In the genomic region with DNA sequence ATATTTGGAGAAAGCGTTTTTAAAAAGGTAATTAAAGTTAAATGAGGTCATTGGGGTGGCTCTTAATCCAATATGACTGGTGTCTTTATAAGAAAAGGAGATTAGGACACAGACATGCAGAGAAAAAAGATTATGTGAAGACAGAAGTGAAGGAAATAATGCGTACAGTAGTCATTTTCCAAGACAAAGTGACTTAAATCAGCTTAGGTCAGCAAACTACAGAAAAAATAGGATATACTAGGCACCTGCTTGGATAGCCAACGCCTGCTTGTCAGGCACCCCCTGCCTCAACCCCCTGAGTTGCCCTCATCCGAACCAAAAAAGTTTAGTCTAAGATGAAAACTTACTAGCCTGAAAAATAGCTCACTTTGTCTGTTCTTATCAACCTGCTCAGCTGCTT, we compare ENCODE assay signal across 33 cellular contexts. TPM values are rescaled to one million over a fixed set of nuclear protein-coding genes. Genes with fewer than 3 reads are reported as not detected.
"Had no signal": no experiment of that assay in that cellular context is flagged by ENCODE, and none has a peak within 500 bp of the region (broad histone marks: within the 10 kb centered on the region; RNA-seq: fewer than 3 reads in every experiment).

No MANE protein-coding gene starts in this region.

- DNase-seq: naive thymus-derived CD8-positive, alpha-beta T cell; nephron progenitor cell; nucleus accumbens; ovary; posterior cingulate gyrus; psoas muscle; right cardiac atrium; spleen; stimulated activated CD4-positive, alpha-beta T cell treated with anti-CD3 and anti-CD28 coated beads, Interleukin-12 subunit alpha, Interleukin-12 subunit beta, amount 100 ng/mL, for 4 hours; stimulated activated CD4-positive, alpha-beta T cell treated with anti-CD3 and anti-CD28 coated beads, Interleukin-1b, Interleukin-23, amount 100 ng/mL, for 48 hours; stimulated activated CD4-positive, alpha-beta T cell treated with anti-CD3 and anti-CD28 coated beads, Interleukin-4, amount 100 ng/mL, for 1 hour; stimulated activated CD4-positive, alpha-beta T cell treated with anti-CD3 and anti-CD28 coated beads, Interleukin-4, amount 100 ng/mL, for 4 hours; stimulated activated CD8-positive, alpha-beta memory T cell treated with anti-CD3 and anti-CD28 coated beads, Interleukin-4, amount 100 ng/mL, for 48 hours; stimulated activated naive CD4-positive, alpha-beta T cell; stimulated activated naive CD8-positive, alpha-beta T cell treated with anti-CD3 and anti-CD28 coated beads, Interleukin-15, amount 100 ng/mL, for 72 hours; stimulated activated naive CD8-positive, alpha-beta T cell treated with anti-CD3 and anti-CD28 coated beads, Interleukin-15, Interleukin-2, amounts not matched to agents 100 U/mL and 50 U/mL, for 24 hours; substantia nigra; testis; tibial artery; transverse colon; upper lobe of right lung; uterus had no signal

- H3K9me3 Mint-ChIP-seq: type B pancreatic cell had no signal

- H3K27ac ChIP-seq: neutrophil, ovary, parathyroid adenoma, psoas muscle, skin epidermis, spleen, suprapubic skin, testis, tibial artery, transverse colon, upper lobe of right lung, uterus had no signal

- H3K27me3 Mint-ChIP-seq: natural killer cell treated with Interleukin-12 subunit alpha and Interleukin-12 subunit beta and Interleukin-15 and Interleukin-18, amount 100 ng/mL, for 72 hours; stimulated activated memory B cell treated with anti-CD40 and anti-IgM and Interleukin-4, amounts not matched to agents 10 μg/mL and 1 μg/mL and 100 μg/mL, for 72 hours; stimulated activated naive CD8-positive, alpha-beta T cell treated with anti-CD3 and anti-CD28 coated beads, Interleukin-15, amount 100 ng/mL, for 72 hours; type B pancreatic cell had no signal

- ATAC-seq: naive thymus-derived CD8-positive, alpha-beta T cell; natural killer cell treated with Interleukin-12 subunit alpha and Interleukin-12 subunit beta and Interleukin-15 and Interleukin-18, amount 100 ng/mL, for 72 hours; psoas muscle; right cardiac atrium; sciatic nerve; stimulated activated memory B cell treated with anti-CD40 and anti-IgM and Interleukin-4, amounts not matched to agents 10 μg/mL and 1 μg/mL and 100 μg/mL, for 72 hours; stimulated activated naive CD8-positive, alpha-beta T cell treated with anti-CD3 and anti-CD28 coated beads, Interleukin-15, amount 100 ng/mL, for 72 hours; stimulated activated naive CD8-positive, alpha-beta T cell treated with anti-CD3 and anti-CD28 coated beads, Interleukin-15, Interleukin-2, amounts not matched to agents 100 U/mL and 50 U/mL, for 24 hours; upper lobe of right lung had no signal

- H3K9ac ChIP-seq: parathyroid adenoma had no signal

- H3K36me3 ChIP-seq: neutrophil, ovary, spleen, suprapubic skin, tibial artery, transverse colon, upper lobe of right lung, uterus had no signal

- H3K27ac Mint-ChIP-seq: naive thymus-derived CD8-positive, alpha-beta T cell; natural killer cell treated with Interleukin-12 subunit alpha and Interleukin-12 subunit beta and Interleukin-15 and Interleukin-18, amount 100 ng/mL, for 72 hours; nephron progenitor cell; progenitor cell of endocrine pancreas; stimulated activated memory B cell treated with anti-CD40 and anti-IgM and Interleukin-4, amounts not matched to agents 10 μg/mL and 1 μg/mL and 100 μg/mL, for 72 hours; stimulated activated naive CD8-positive, alpha-beta T cell treated with anti-CD3 and anti-CD28 coated beads, Interleukin-15, amount 100 ng/mL, for 72 hours; type B pancreatic cell had no signal

- H3K36me3 Mint-ChIP-seq: natural killer cell treated with Interleukin-12 subunit alpha and Interleukin-12 subunit beta and Interleukin-15 and Interleukin-18, amount 100 ng/mL, for 72 hours; stimulated activated memory B cell treated with anti-CD40 and anti-IgM and Interleukin-4, amounts not matched to agents 10 μg/mL and 1 μg/mL and 100 μg/mL, for 72 hours; type B pancreatic cell had no signal

- H3K4me3 ChIP-seq: ovary, psoas muscle, skin epidermis, smooth muscle cell, spleen, suprapubic skin, testis, tibial artery, transverse colon, upper lobe of right lung, uterus had no signal

- H3K4me2 ChIP-seq: smooth muscle cell had no signal

- H3K9me3 ChIP-seq: neutrophil, ovary, suprapubic skin, testis, transverse colon, upper lobe of right lung, uterus had no signal

- H3K79me2 ChIP-seq: parathyroid adenoma had no signal

- H2AFZ ChIP-seq: parathyroid adenoma had no signal

- H3K4me3 Mint-ChIP-seq: naive thymus-derived CD8-positive, alpha-beta T cell; natural killer cell treated with Interleukin-12 subunit alpha and Interleukin-12 subunit beta and Interleukin-15 and Interleukin-18, amount 100 ng/mL, for 72 hours; nephron progenitor cell; neural crest cell; stimulated activated memory B cell treated with anti-CD40 and anti-IgM and Interleukin-4, amounts not matched to agents 10 μg/mL and 1 μg/mL and 100 μg/mL, for 72 hours; stimulated activated naive CD8-positive, alpha-beta T cell treated with anti-CD3 and anti-CD28 coated beads, Interleukin-15, amount 100 ng/mL, for 72 hours; type B pancreatic cell had no signal

- H3K4me1 Mint-ChIP-seq: naive thymus-derived CD8-positive, alpha-beta T cell; stimulated activated memory B cell treated with anti-CD40 and anti-IgM and Interleukin-4, amounts not matched to agents 10 μg/mL and 1 μg/mL and 100 μg/mL, for 72 hours; stimulated activated naive CD8-positive, alpha-beta T cell treated with anti-CD3 and anti-CD28 coated beads, Interleukin-15, amount 100 ng/mL, for 72 hours had no signal

- H3K4me1 ChIP-seq: parathyroid adenoma, spleen, suprapubic skin, testis, tibial artery, transverse colon, upper lobe of right lung, uterus had no signal

- H3K27me3 ChIP-seq: neutrophil, ovary, spleen, suprapubic skin, testis, tibial artery, transverse colon, upper lobe of right lung, uterus had no signal

RNA-seq across cellular contexts. Expression of gene SPAG17, which starts 58.2 kb away (rescaled TPM):
- total RNA-seq: naive thymus-derived CD8-positive, alpha-beta T cell; transverse colon had no signal
- polyA plus RNA-seq: naive thymus-derived CD8-positive, alpha-beta T cell had no signal
